ENCODE assay signal across 8 cellular contexts in genomic region chr1:200668514-200669313, GRCh38. TPM values are rescaled to one million over a fixed set of nuclear protein-coding genes. Genes with fewer than 3 reads are reported as not detected.
A peak's percentile ranks its signal among the peaks of the same experiment; 100 is the strongest.
DNase-seq lines count a peak whose midpoint lies in the region; ATAC-seq, FAIRE-seq and TF ChIP-seq lines count a peak whose summit lies in the region.

No MANE protein-coding gene starts in this region.

- FAIRE-seq in HepG2 (lab: Jason Lieb, UNC): no peak

- POLR2A ChIA-PET in HepG2 (lab: Yijun Ruan, JAX): interaction anchor here (0.9 to 2.3 kb wide), 16 partner anchors 9 to 239 kb away, joined by 3 to 30 read pairs (median 6); partner anchors contain the start of genes CAMSAP2 and KIF14

- peaks cover 22% of the 10 kb centered on the region for H3K36me3 Mint-ChIP-seq in activated T-cell treated with anti-CD3 and anti-CD28 coated beads, Interleukin-2, amount 50 U/mL, for 4 hours (ENCODE audit: insufficient read depth)

- H3K4me3 ChIP-seq in adipocyte (ENCODE audit: low read length) (peak overlapping the region; percentile 89), HepG2 (replicated peaks in 1 of 3; ENCODE audit: insufficient read depth in 1 of 3, low read depth in 2 of 3, low read length in 3 of 3) (peak overlapping the region; percentile 86 to 94 (median 87)), transverse colon (peak overlapping the region; percentile 69 to 96 (median 85))

- no peaks in the 10 kb centered on the region for H3K27me3 ChIP-seq in adipocyte (replicated peaks; ENCODE audit: control insufficient read depth, insufficient read depth, low read length)
- H3K27me3 ChIP-seq in HepG2 (ENCODE audit: control insufficient read depth in 1 of 2, insufficient read depth in 2 of 2, low read length in 2 of 2): no peaks in the 10 kb centered on the region
- H3K27me3 ChIP-seq in transverse colon: no peaks in the 10 kb centered on the region

- no peak overlapping the region for H2AFZ ChIP-seq in HepG2 (ENCODE audit: low read length)

- no peaks in the 10 kb centered on the region for H4K20me1 ChIP-seq in HepG2 (ENCODE audit: insufficient read depth, low read length)

- H3K9me3 ChIP-seq in adipocyte (ENCODE audit: control insufficient read depth, low read length) (no peaks in the 10 kb centered on the region), HepG2 (ENCODE audit: low read length) (no peaks in the 10 kb centered on the region), transverse colon (no peaks in the 10 kb centered on the region)

- no peak for TF ChIP-seq EP300 in HepG2 (IDR thresholded peaks at IDR 0.05; ENCODE audit: low read depth in 2 of 2, low read length in 2 of 2)
- no peak for TF ChIP-seq EP300 in HepG2 (CRISPR knock-in tag; IDR thresholded peaks at IDR 0.05; ENCODE audit: borderline replicate concordance)
- TF ChIP-seq EP300 in transverse colon (IDR thresholded peaks at IDR 0.05; ENCODE audit: low read depth): no peak

- DNase-seq in activated T-cell treated with anti-CD3 and anti-CD28 coated beads, Interleukin-2, amount 50 U/mL, for 4 hours: no peak
- no peak for DNase-seq in activated T-cell treated with anti-CD3 and anti-CD28 coated beads, Interleukin-2, amount 50 U/mL, for 1 hour
- peak; percentile 7 for DNase-seq in adipocyte (ENCODE audit: low read depth)
- DNase-seq in HepG2 (ENCODE audit: low spot score): no peak
- no peak for DNase-seq in transverse colon
- DNase-seq in cerebellar nuclear complex (lab: John Stamatoyannopoulos, UW): no peak
- DNase-seq in HK-2 (ENCODE audit: unreplicated experiment): no peak
- no peak for DNase-seq in HuH-7.5 (ENCODE audit: low spot score)

- intact Hi-C loops in HepG2 (cut with micrococcal nuclease; ENCODE audit: unreplicated experiment): loop anchor here (2.0 kb wide), 3 partner anchors 48 to 134 kb away; partner anchors contain the start of genes CAMSAP2 and KIF14
- intact Hi-C loops in transverse colon (cut with DNase I; ENCODE audit: low total_unique reads): loop anchor here (1.0 to 10.0 kb wide), 2 partner anchors 71 to 136 kb away; no protein-coding TSS in a partner anchor

- H3K36me3 ChIP-seq in adipocyte (ENCODE audit: control insufficient read depth, insufficient read depth, low read length, severe bottlenecking) (peaks cover 6% of the 10 kb centered on the region), HepG2 (replicated peaks in 1 of 2; ENCODE audit: control insufficient read depth in 1 of 2, insufficient read depth in 2 of 2, low read length in 2 of 2) (peaks cover 5 to 12% of the 10 kb centered on the region in 2 experiments), transverse colon (no peaks in the 10 kb centered on the region)

- ATAC-seq in activated T-cell treated with anti-CD3 and anti-CD28 coated beads, Interleukin-2, amount 50 U/mL, for 4 hours: no peak
- ATAC-seq in HepG2: no peak

- TF ChIP-seq POLR2A in HepG2 (IDR thresholded peaks at IDR 0.05; ENCODE audit: insufficient read depth in 1 of 2, low read depth in 2 of 2, low read length in 2 of 2): no peak
- no peak for TF ChIP-seq POLR2A in transverse colon (IDR thresholded peaks at IDR 0.05)

- no peaks in the 10 kb centered on the region for H3K9me3 Mint-ChIP-seq in activated T-cell treated with anti-CD3 and anti-CD28 coated beads, Interleukin-2, amount 50 U/mL, for 4 hours

- in situ Hi-C loops in HepG2 (cut with HindIII; ENCODE audit: extremely low pct_ligation_motif_present, low pct_unique_long_range_greater_than_20kb) (no loop called here), transverse colon (cut with MboI; ENCODE audit: low pct_ligation_motif_present in 1 of 4, low pct_unique_long_range_greater_than_20kb in 1 of 4, low sequenced_read_pairs in 3 of 4) (no loop called here)

- WGBS in HepG2 (ENCODE audit: low lambda C conversion rate): 30% methylated on average over 7 of the region's 7 CpGs
- 24 to 32% methylated on average over 5 to 7 of the region's 7 CpGs for WGBS in transverse colon (ENCODE audit: low coverage in 1 of 2), 2 donors

- H3K4me1 ChIP-seq in adipocyte (ENCODE audit: control insufficient read depth, insufficient read depth, low read length) (peaks cover 24% of the 10 kb centered on the region), HepG2 (ENCODE audit: insufficient read depth, low read length) (peaks cover 18% of the 10 kb centered on the region), transverse colon (peaks cover 10 to 34% (median 12%) of the 10 kb centered on the region in 4 donors)

- CTCF ChIA-PET in HepG2 (lab: Yijun Ruan, JAX; ENCODE audit: low intra/inter-chr PET ratio, low total read pairs): no interaction called here

- no peak for TF ChIP-seq RAD21 in HepG2 (CRISPR knock-in tag; IDR thresholded peaks at IDR 0.05)

- H3K27ac ChIP-seq in HepG2 (ENCODE audit: extremely low read length, insufficient read depth, low read length): peak overlapping the region; percentile 98
- H3K27ac ChIP-seq in transverse colon: peak overlapping the region; percentile 98 to 100 (median 100)

- peak overlapping the region; percentile 82 for H3K4me2 ChIP-seq in HepG2 (ENCODE audit: low read depth, low read length)

- H3K9ac ChIP-seq in adipocyte (ENCODE audit: low read length) (peak overlapping the region; percentile 98), HepG2 (ENCODE audit: insufficient read depth, low read depth, low read length) (peak overlapping the region; percentile 97)

- peaks cover 9% of the 10 kb centered on the region for H3K79me2 ChIP-seq in HepG2 (ENCODE audit: insufficient read depth, low read length)

- H3K27me3 Mint-ChIP-seq in activated T-cell treated with anti-CD3 and anti-CD28 coated beads, Interleukin-2, amount 50 U/mL, for 4 hours (ENCODE audit: low read depth): no peaks in the 10 kb centered on the region

- peak overlapping the region; percentile 92 for H3K4me3 Mint-ChIP-seq in activated T-cell treated with anti-CD3 and anti-CD28 coated beads, Interleukin-2, amount 50 U/mL, for 4 hours

- TSS peak; percentile 79 for BruUV-seq in HepG2 (replicated peaks; lab: Mats Ljungman, UMichigan)

- H3K4me1 Mint-ChIP-seq in activated T-cell treated with anti-CD3 and anti-CD28 coated beads, Interleukin-2, amount 50 U/mL, for 4 hours (ENCODE audit: low read depth): peaks cover 43% of the 10 kb centered on the region

- TF ChIP-seq CTCF in HepG2 (CRISPR knock-in tag; IDR thresholded peaks at IDR 0.05) (no peak), transverse colon (IDR thresholded peaks at IDR 0.05) (no peak)

TF ChIP-seq in HepG2, 621 proteins besides CTCF, POLR2A, EP300 and RAD21 (continues in another document):
- TF ChIP-seq ZNF143 (CRISPR knock-in tag; IDR thresholded peaks at IDR 0.05): no peak

RNA-seq across cellular contexts. Expression of gene DDX59, which starts 1.0 kb away (rescaled TPM):
- total RNA-seq in activated T-cell treated with anti-CD3 and anti-CD28 coated beads, Interleukin-2, amount 50 U/mL, for 4 hours: 10 to 100 TPM; 11.4 to 18.9 (median 17.1) TPM
- 14.8 and 21.7 TPM in 2 replicates for total RNA-seq in HepG2 (2016; rRNA removed; fragmentation: Illumina TruSeq; extraction: Trizol)
- total RNA-seq in HepG2 (2016; cell fraction: cytosol; rRNA removed; fragmentation: Illumina TruSeq; extraction: Trizol; ENCODE audit: low read depth): 9.7 and 10.1 TPM in 2 replicates
- total RNA-seq in HepG2 (2016; cell fraction: insoluble cytoplasmic fraction; rRNA removed; fragmentation: Illumina TruSeq; extraction: Trizol): 15.3 and 21.6 TPM in 2 replicates
- 15.6 and 16.7 TPM in 2 replicates for total RNA-seq in HepG2 (2016; cell fraction: membrane; rRNA removed; fragmentation: Illumina TruSeq; extraction: Trizol)
- total RNA-seq in HepG2 (2016; cell fraction: nucleus; rRNA removed; fragmentation: Illumina TruSeq; extraction: Trizol): 9.1 and 12.1 TPM in 2 replicates
- 11.5 and 12.1 TPM in 2 replicates for polyA plus RNA-seq in HepG2 (2011; rRNA removed)
- polyA plus RNA-seq in HepG2 (2011; cell fraction: cytosol; rRNA removed): 6.3 and 9.1 TPM in 2 replicates
- 6.7 and 7.1 TPM in 2 replicates for polyA plus RNA-seq in HepG2 (2011; cell fraction: nucleus; rRNA removed)
- polyA plus RNA-seq in HepG2 (2012): 9.1 and 10.8 TPM in 2 replicates
- 4.8 and 6.4 TPM in 2 replicates for polyA plus RNA-seq in HepG2 (2016; cell fraction: cytosol; fragmentation: Illumina TruSeq; extraction: Trizol; ENCODE audit: low read depth)
- 23.9 and 24.2 TPM in 2 replicates for polyA plus RNA-seq in HepG2 (2016; cell fraction: insoluble cytoplasmic fraction; fragmentation: Illumina TruSeq; extraction: Trizol; ENCODE audit: low read depth)
- 7.6 and 9.1 TPM in 2 replicates for polyA plus RNA-seq in HepG2 (2016; cell fraction: membrane; fragmentation: Illumina TruSeq; extraction: Trizol; ENCODE audit: low read depth)
- 20.1 and 20.2 TPM in 2 replicates for polyA plus RNA-seq in HepG2 (2016; cell fraction: nucleus; fragmentation: Illumina TruSeq; extraction: Trizol; ENCODE audit: insufficient read depth, low read depth)
- 4.5 and 17.0 TPM in 2 replicates for polyA minus RNA-seq in HepG2 (2011; rRNA and poly(A)+ RNA removed; ENCODE audit: low replicate concordance)
- polyA minus RNA-seq in HepG2 (2011; cell fraction: cytosol; rRNA and poly(A)+ RNA removed): 4.5 and 6.7 TPM in 2 replicates
- polyA minus RNA-seq in HepG2 (2011; cell fraction: nucleus; rRNA and poly(A)+ RNA removed): 12.6 and 15.3 TPM in 2 replicates
- 10 to 100 TPM in 3 of 4 donors, 1 to 10 TPM in 1; 8.6 to 17.5 (median 14.6) TPM for total RNA-seq in transverse colon

RNA-seq across cellular contexts. Expression of gene KIF14, which starts 48.2 kb away (rescaled TPM):
- 1 to 10 TPM; 1.0 to 1.5 (median 1.1) TPM for total RNA-seq in activated T-cell treated with anti-CD3 and anti-CD28 coated beads, Interleukin-2, amount 50 U/mL, for 4 hours
- total RNA-seq in HepG2 (2016; rRNA removed; fragmentation: Illumina TruSeq; extraction: Trizol) (11.2 and 17.5 TPM in 2 replicates), transverse colon (under 1 TPM in 3 of 4 donors, not detected in 1; 0.40 to 0.68 (median 0.64) TPM)
- 2.7 and 3.1 TPM in 2 replicates for total RNA-seq in HepG2 (2016; cell fraction: cytosol; rRNA removed; fragmentation: Illumina TruSeq; extraction: Trizol; ENCODE audit: low read depth)
- total RNA-seq in HepG2 (2016; cell fraction: insoluble cytoplasmic fraction; rRNA removed; fragmentation: Illumina TruSeq; extraction: Trizol): 10.9 and 17.7 TPM in 2 replicates
- 3.5 and 4.2 TPM in 2 replicates for total RNA-seq in HepG2 (2016; cell fraction: membrane; rRNA removed; fragmentation: Illumina TruSeq; extraction: Trizol)
- 10.2 and 10.3 TPM in 2 replicates for total RNA-seq in HepG2 (2016; cell fraction: nucleus; rRNA removed; fragmentation: Illumina TruSeq; extraction: Trizol)
- 1.5 and 3.3 TPM in 2 replicates for polyA plus RNA-seq in HepG2 (2011; rRNA removed)
- 0.79 and 0.88 TPM in 2 replicates for polyA plus RNA-seq in HepG2 (2011; cell fraction: cytosol; rRNA removed)
- 1.7 and 2.1 TPM in 2 replicates for polyA plus RNA-seq in HepG2 (2011; cell fraction: nucleus; rRNA removed)
- 1.9 and 4.0 TPM in 2 replicates for polyA plus RNA-seq in HepG2 (2012)
- polyA plus RNA-seq in HepG2 (2016; cell fraction: cytosol; fragmentation: Illumina TruSeq; extraction: Trizol; ENCODE audit: low read depth): 0.09 and 0.12 TPM in 2 replicates
- 7.9 and 9.4 TPM in 2 replicates for polyA plus RNA-seq in HepG2 (2016; cell fraction: insoluble cytoplasmic fraction; fragmentation: Illumina TruSeq; extraction: Trizol; ENCODE audit: low read depth)
- 0.41 and 0.43 TPM in 2 replicates for polyA plus RNA-seq in HepG2 (2016; cell fraction: membrane; fragmentation: Illumina TruSeq; extraction: Trizol; ENCODE audit: low read depth)
- polyA plus RNA-seq in HepG2 (2016; cell fraction: nucleus; fragmentation: Illumina TruSeq; extraction: Trizol; ENCODE audit: insufficient read depth, low read depth): 13.9 and 16.4 TPM in 2 replicates
- 1.3 and 7.8 TPM in 2 replicates for polyA minus RNA-seq in HepG2 (2011; rRNA and poly(A)+ RNA removed; ENCODE audit: low replicate concordance)
- polyA minus RNA-seq in HepG2 (2011; cell fraction: cytosol; rRNA and poly(A)+ RNA removed): 3.0 and 3.9 TPM in 2 replicates
- 5.8 and 6.8 TPM in 2 replicates for polyA minus RNA-seq in HepG2 (2011; cell fraction: nucleus; rRNA and poly(A)+ RNA removed)
